Comparison of ENCODE assay signal across 8 cellular contexts in the genomic region with DNA sequence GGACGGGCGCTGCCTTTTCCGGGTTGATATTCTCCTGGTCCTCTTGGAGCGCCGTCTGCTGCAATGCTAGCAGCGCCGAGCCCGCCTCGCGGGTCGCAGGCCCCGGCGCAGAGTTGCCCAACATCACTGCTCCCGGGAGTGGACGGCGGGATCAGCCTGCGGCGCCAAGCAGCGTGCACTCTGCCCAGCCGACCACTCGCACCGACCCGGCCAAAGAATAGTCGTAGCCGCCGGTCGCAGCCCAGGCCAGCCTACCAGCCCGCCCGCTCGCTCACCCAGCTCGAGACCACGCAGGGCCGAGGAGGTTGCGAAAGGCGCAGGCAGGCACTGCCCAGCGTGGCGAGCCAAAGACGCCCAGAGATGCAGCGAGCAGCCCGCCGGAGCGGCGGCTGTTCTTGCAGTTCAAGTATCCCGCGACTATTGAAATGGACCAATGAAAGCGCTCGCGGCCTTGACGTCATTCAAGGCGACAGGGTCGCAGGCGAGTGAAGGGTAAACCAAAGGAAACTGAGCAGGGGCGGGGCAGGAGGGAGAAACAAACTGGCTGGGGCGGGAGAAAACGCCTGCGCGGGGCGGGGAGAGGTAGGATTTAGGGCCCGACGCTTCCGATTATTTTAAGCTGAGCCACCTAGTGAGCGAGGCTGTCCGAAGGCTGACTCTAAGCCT. TPM values are rescaled to one million over a fixed set of nuclear protein-coding genes. Genes with fewer than 3 reads are reported as not detected.
DNase-seq lines count a peak whose midpoint lies in the region; ATAC-seq, FAIRE-seq and TF ChIP-seq lines count a peak whose summit lies in the region.

A gene (minus strand): TSS at position 379 of the 666 bp plus-strand sequence. CDS start 255 bp downstream, at position 124.

- H3K9me1 ChIP-seq in keratinocyte (ENCODE audit: control insufficient read depth, extremely low read depth, insufficient read depth, low read length): no peaks in the 10 kb centered on the region

- no peaks in the 10 kb centered on the region for H3K9me3 ChIP-seq in keratinocyte (ENCODE audit: control insufficient read depth, low read depth, low read length)

- peak within 1 kb of the TSS; percentile 96 for H2AFZ ChIP-seq in keratinocyte (ENCODE audit: control insufficient read depth, low read length)

- H3K27me3 ChIP-seq in keratinocyte (ENCODE audit: control insufficient read depth, extremely low read depth, insufficient read depth, low read length): no peaks in the 10 kb centered on the region

- no peak for FAIRE-seq in keratinocyte (lab: Jason Lieb, UNC)

- H3K79me2 ChIP-seq in keratinocyte (ENCODE audit: control insufficient read depth, insufficient read depth, low read length): peaks cover 30% of the 10 kb centered on the region

- peak within 1 kb of the TSS; percentile 81 for H3K4me2 ChIP-seq in keratinocyte (ENCODE audit: control insufficient read depth, extremely low read depth, insufficient read depth, low read depth, low read length)

- H4K20me1 ChIP-seq in keratinocyte (ENCODE audit: control insufficient read depth, extremely low read depth, insufficient read depth, low read length): no peaks in the 10 kb centered on the region

- H3K4me3 ChIP-seq in AG10803 (ENCODE audit: low read length) (peak within 1 kb of the TSS; percentile 77), keratinocyte (ENCODE audit: control insufficient read depth in 2 of 3, extremely low read depth in 1 of 3, insufficient read depth in 2 of 3, low read depth in 1 of 3, low read length in 3 of 3) (peak within 1 kb of the TSS; percentile 74 to 94 (median 91))

- peaks cover 6 to 9% of the 10 kb centered on the region in 2 experiments for H3K36me3 ChIP-seq in keratinocyte (ENCODE audit: control insufficient read depth in 2 of 2, extremely low read depth in 1 of 2, insufficient read depth in 2 of 2, low read length in 2 of 2)

- H3K27ac ChIP-seq in keratinocyte (ENCODE audit: control insufficient read depth, insufficient read depth, low read length): peak within 1 kb of the TSS; percentile 80

- peak within 1 kb of the TSS; percentile 64 for H3K9ac ChIP-seq in keratinocyte (ENCODE audit: control insufficient read depth, extremely low read depth, insufficient read depth, low read length)

- peak; percentile 34; the same call in 1 of the 2 replicates for TF ChIP-seq CTCF in AG10803 (conservative IDR thresholded peaks at IDR 0.05; ENCODE audit: low read length)
- no peak for TF ChIP-seq CTCF in keratinocyte (optimal IDR thresholded peaks at IDR 0.05 in 1 of 3, IDR thresholded peaks at IDR 0.05 in 1 of 3, conservative IDR thresholded peaks at IDR 0.05 in 1 of 3; ENCODE audit: extremely low read depth in 1 of 3, insufficient read depth in 2 of 3, low read length in 3 of 3)

- dilution Hi-C loops in keratinocyte (cut with MboI; ENCODE audit: extremely low pct_ligation_motif_present, low sequenced_read_pairs): no loop called here

- ATAC-seq in GM19043 (IDR thresholded peaks at IDR 0.05; ENCODE audit: low read depth, unreplicated experiment) (peak; percentile 90), HG03378 (IDR thresholded peaks at IDR 0.05; ENCODE audit: unreplicated experiment) (peak; percentile 90)

- DNase-seq in AG10803 (ENCODE audit: low read depth) (peak; percentile 96), NCI-H460 (ENCODE audit: extremely low read depth, low read depth) (peak; percentile 94), cerebellum (ENCODE audit: low spot score) (peak; percentile 98), keratinocyte (ENCODE audit: low read depth, low spot score) (peak; percentile 83)
- DNase-seq in activated CD4-positive, CD25-positive, alpha-beta regulatory T cell treated with anti-CD3 and anti-CD28 coated beads, Interleukin-2, amount 50 U/mL, for 72 hours: peak; percentile 91
- DNase-seq in stimulated activated CD4-positive, alpha-beta T cell treated with anti-CD3 and anti-CD28 coated beads, Interleukin-15, amount 100 ng/mL, for 1 hour (ENCODE audit: low read depth in 1 of 2, low spot score in 1 of 2): peak; percentile 82 to 89

- H3K4me1 ChIP-seq in keratinocyte (ENCODE audit: control insufficient read depth, extremely low read depth, insufficient read depth, low read length): peaks cover 8% of the 10 kb centered on the region

RNA-seq across cellular contexts. Expression of the gene that starts here (rescaled TPM):
- total RNA-seq in NCI-H460 (2014; rRNA removed; shearing (Covaris generic)): 58.1 and 64.0 TPM in 2 replicates
- 63.2 and 81.0 TPM in 2 replicates for polyA plus RNA-seq in NCI-H460 (2014; cell fraction: nucleus; rRNA removed)
- 17.1 TPM for total RNA-seq in cerebellum
- polyA plus RNA-seq in keratinocyte: 4.7 to 27.4 TPM (median 17.7 TPM) in 3 replicates
- polyA plus RNA-seq in keratinocyte (2011; ENCODE audit: low read depth): 0.55 TPM
- 4.2 and 9.5 TPM in 2 replicates for polyA plus RNA-seq in keratinocyte (2011; cell fraction: cytosol; rRNA removed)
- polyA plus RNA-seq in keratinocyte (2011; cell fraction: nucleus; rRNA removed): 7.2 and 9.0 TPM in 2 replicates
- 1.1 and 16.6 TPM in 2 replicates for polyA plus RNA-seq in keratinocyte (2012; ENCODE audit: low replicate concordance)
- polyA minus RNA-seq in keratinocyte: 2.3 to 17.4 TPM (median 4.1 TPM) in 3 replicates
- polyA minus RNA-seq in keratinocyte (2011; cell fraction: cytosol; rRNA and poly(A)+ RNA removed): 5.8 TPM
- polyA minus RNA-seq in keratinocyte (2011; cell fraction: nucleus; rRNA and poly(A)+ RNA removed): 2.2 and 3.1 TPM in 2 replicates

Comparison
In these comparisons a context has a peak if more than half of its experiments do, and no peak if none do; other contexts are left out.
1. Peak in every context shown above with its lines: DNase-seq, ATAC-seq, H3K4me3 ChIP-seq and H3K27ac ChIP-seq.